ENCODE assay signal across 1 cellular context in the genomic region with DNA sequence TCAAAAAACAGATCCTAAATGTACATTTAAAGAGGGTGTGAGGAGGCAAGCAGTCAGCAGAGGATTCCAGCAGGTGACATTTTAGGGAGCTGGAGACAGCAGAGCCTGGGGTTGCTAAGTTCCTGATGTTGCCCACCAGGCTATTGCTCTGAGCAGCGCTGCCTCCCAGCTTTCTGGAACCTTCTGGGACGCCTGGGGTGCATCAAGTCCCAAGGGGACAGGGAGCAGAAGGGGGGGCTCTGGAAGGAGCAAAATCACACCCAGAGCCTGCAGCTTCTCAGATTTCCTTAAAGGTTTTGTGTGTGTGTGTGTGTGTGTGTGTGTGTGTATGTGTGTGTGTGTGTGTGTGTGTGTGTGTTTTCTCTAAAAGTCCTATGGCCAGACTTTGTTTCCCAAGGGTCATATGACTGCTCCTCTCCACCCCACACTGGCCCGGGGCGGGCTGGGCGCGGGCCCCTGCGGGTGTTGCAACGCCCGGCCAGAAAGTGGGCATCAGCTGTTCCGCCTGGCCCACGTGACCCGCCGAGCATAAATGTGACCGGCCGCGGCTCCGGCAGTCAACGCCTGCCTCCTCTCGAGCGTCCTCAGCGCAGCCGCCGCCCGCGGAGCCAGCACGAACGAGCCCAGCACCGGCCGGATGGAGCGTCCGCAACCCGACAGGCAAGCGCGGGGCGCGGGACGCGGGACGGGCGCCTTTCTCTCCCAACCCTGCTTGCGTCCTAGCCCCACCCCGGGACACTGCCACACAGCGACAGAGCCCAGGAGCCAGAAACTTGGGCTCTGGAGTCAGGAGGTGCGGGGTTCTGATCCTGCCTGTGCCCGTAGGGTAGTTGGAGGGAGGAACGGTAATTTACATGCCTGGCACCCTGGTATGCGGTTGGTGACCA.
A peak's percentile ranks its signal among the peaks of the same experiment; 100 is the strongest.
TF ChIP-seq lines count a peak whose summit lies in the region.

Gene HMOX1 (plus strand): TSS at position 560 of the 887 bp plus-strand sequence. CDS start 78 bp downstream, at position 638.

TF ChIP-seq in HepG2, 621 proteins besides CTCF, POLR2A, EP300 and RAD21 (continued from another document and continues in another):
- TF ChIP-seq ATF4 (CRISPR knock-in tag; IDR thresholded peaks at IDR 0.05) (peak in 1 of 2 experiments; percentile 60; a peak in 2 of 4 replicates), ZNF460 (CRISPR knock-in tag; IDR thresholded peaks at IDR 0.05; ENCODE audit: borderline replicate concordance) (no peak), SOX13 (IDR thresholded peaks at IDR 0.05) (no peak), SOX13 (CRISPR knock-in tag; conservative IDR thresholded peaks at IDR 0.05 in 1 of 2, IDR thresholded peaks at IDR 0.05 in 1 of 2) (peak in 1 of 2 experiments; percentile 77; a peak in 2 of 4 replicates), ZNF782 (CRISPR knock-in tag; IDR thresholded peaks at IDR 0.05; ENCODE audit: borderline replicate concordance) (peak; percentile 62; the same call in 1 of the 2 replicates), HOXA9 (CRISPR knock-in tag; IDR thresholded peaks at IDR 0.05; ENCODE audit: borderline replicate concordance) (no peak), CREB1 (IDR thresholded peaks at IDR 0.05) (no peak), CREB1 (CRISPR knock-in tag; IDR thresholded peaks at IDR 0.05) (no peak), ZMYM2 (CRISPR knock-in tag; IDR thresholded peaks at IDR 0.05) (no peak), ZNF562 (CRISPR knock-in tag; IDR thresholded peaks at IDR 0.05; ENCODE audit: borderline replicate concordance) (no peak), PPARG (CRISPR knock-in tag; conservative IDR thresholded peaks at IDR 0.05) (0 out of 2 replicates have a peak, but pooled peaks have one; percentile 37), MAFG (CRISPR knock-in tag; IDR thresholded peaks at IDR 0.05) (peak; percentile 67; the same call in 1 of the 2 replicates), KLF15 (CRISPR knock-in tag; IDR thresholded peaks at IDR 0.05; ENCODE audit: borderline replicate concordance) (no peak), RBAK (CRISPR knock-in tag; IDR thresholded peaks at IDR 0.05) (no peak), HOXA3 (CRISPR knock-in tag; IDR thresholded peaks at IDR 0.05) (peak; percentile 77), SNAPC2 (CRISPR knock-in tag; IDR thresholded peaks at IDR 0.05) (no peak), RXRA (CRISPR knock-in tag; IDR thresholded peaks at IDR 0.05) (peak; percentile 70), REPIN1 (CRISPR knock-in tag; IDR thresholded peaks at IDR 0.05; ENCODE audit: borderline replicate concordance, low read depth) (no peak), MIER3 (CRISPR knock-in tag; IDR thresholded peaks at IDR 0.05; ENCODE audit: borderline replicate concordance) (no peak), MXD3 (CRISPR knock-in tag; IDR thresholded peaks at IDR 0.05) (peak; percentile 85), TAF15 (IDR thresholded peaks at IDR 0.05; ENCODE audit: low read depth, low read length, poor library complexity, severe bottlenecking) (no peak), ARNTL (CRISPR knock-in tag; IDR thresholded peaks at IDR 0.05) (peak; percentile 89), ZNF713 (CRISPR knock-in tag; IDR thresholded peaks at IDR 0.05) (no peak; the same call in 1 of the 2 replicates), CBX2 (IDR thresholded peaks at IDR 0.05; ENCODE audit: low read depth, low read length) (no peak), CBX2 (CRISPR knock-in tag; IDR thresholded peaks at IDR 0.05; ENCODE audit: low read depth) (no peak), IRX3 (CRISPR knock-in tag; IDR thresholded peaks at IDR 0.05; ENCODE audit: borderline replicate concordance, low read depth) (no peak), ARID3A (IDR thresholded peaks at IDR 0.05; ENCODE audit: low read depth, low read length) (no peak), FOXK1 (CRISPR knock-in tag; IDR thresholded peaks at IDR 0.05; ENCODE audit: borderline replicate concordance, low read depth) (peak; percentile 58; the same call in 1 of the 2 replicates), U2AF2 (IDR thresholded peaks at IDR 0.05; ENCODE audit: low read depth, low read length) (no peak), ZNF572 (CRISPR knock-in tag; IDR thresholded peaks at IDR 0.05) (no peak), BRCA1 (CRISPR knock-in tag; IDR thresholded peaks at IDR 0.05) (no peak), AFF4 (CRISPR knock-in tag; IDR thresholded peaks at IDR 0.05) (no peak), TARDBP (CRISPR knock-in tag; IDR thresholded peaks at IDR 0.05) (peak; percentile 67), ZNF816 (CRISPR knock-in tag; IDR thresholded peaks at IDR 0.05; ENCODE audit: borderline replicate concordance) (no peak), RBM39 (IDR thresholded peaks at IDR 0.05; ENCODE audit: low read depth, low read length, poor library complexity, severe bottlenecking) (no peak), ZNF274 (CRISPR knock-in tag; IDR thresholded peaks at IDR 0.05) (no peak)
- TF ChIP-seq, protein P1, sequence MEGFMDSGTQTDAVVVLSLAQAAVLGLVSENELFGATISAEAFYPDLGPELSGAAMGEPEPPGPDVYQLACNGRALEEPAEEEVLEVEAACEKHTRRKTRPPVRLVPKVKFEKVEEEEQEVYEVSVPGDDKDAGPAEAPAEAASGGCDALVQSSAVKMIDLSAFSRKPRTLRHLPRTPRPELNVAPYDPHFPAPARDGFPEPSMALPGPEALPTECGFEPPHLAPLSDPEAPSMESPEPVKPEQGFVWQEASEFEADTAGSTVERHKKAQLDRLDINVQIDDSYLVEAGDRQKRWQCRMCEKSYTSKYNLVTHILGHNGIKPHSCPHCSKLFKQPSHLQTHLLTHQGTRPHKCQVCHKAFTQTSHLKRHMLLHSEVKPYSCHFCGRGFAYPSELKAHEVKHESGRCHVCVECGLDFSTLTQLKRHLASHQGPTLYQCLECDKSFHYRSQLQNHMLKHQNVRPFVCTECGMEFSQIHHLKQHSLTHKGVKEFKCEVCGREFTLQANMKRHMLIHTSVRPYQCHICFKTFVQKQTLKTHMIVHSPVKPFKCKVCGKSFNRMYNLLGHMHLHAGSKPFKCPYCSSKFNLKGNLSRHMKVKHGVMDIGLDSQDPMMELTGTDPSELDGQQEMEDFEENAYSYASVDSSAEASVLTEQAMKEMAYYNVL (CRISPR knock-in tag; IDR thresholded peaks at IDR 0.05; ENCODE audit: borderline replicate concordance) = peak; percentile 39; the same call in 1 of the 2 replicates
- TF ChIP-seq, protein P2, sequence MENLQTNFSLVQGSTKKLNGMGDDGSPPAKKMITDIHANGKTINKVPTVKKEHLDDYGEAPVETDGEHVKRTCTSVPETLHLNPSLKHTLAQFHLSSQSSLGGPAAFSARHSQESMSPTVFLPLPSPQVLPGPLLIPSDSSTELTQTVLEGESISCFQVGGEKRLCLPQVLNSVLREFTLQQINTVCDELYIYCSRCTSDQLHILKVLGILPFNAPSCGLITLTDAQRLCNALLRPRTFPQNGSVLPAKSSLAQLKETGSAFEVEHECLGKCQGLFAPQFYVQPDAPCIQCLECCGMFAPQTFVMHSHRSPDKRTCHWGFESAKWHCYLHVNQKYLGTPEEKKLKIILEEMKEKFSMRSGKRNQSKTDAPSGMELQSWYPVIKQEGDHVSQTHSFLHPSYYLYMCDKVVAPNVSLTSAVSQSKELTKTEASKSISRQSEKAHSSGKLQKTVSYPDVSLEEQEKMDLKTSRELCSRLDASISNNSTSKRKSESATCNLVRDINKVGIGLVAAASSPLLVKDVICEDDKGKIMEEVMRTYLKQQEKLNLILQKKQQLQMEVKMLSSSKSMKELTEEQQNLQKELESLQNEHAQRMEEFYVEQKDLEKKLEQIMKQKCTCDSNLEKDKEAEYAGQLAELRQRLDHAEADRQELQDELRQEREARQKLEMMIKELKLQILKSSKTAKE (CRISPR knock-in tag; IDR thresholded peaks at IDR 0.05; ENCODE audit: borderline replicate concordance) = no peak
- TF ChIP-seq, protein P3, sequence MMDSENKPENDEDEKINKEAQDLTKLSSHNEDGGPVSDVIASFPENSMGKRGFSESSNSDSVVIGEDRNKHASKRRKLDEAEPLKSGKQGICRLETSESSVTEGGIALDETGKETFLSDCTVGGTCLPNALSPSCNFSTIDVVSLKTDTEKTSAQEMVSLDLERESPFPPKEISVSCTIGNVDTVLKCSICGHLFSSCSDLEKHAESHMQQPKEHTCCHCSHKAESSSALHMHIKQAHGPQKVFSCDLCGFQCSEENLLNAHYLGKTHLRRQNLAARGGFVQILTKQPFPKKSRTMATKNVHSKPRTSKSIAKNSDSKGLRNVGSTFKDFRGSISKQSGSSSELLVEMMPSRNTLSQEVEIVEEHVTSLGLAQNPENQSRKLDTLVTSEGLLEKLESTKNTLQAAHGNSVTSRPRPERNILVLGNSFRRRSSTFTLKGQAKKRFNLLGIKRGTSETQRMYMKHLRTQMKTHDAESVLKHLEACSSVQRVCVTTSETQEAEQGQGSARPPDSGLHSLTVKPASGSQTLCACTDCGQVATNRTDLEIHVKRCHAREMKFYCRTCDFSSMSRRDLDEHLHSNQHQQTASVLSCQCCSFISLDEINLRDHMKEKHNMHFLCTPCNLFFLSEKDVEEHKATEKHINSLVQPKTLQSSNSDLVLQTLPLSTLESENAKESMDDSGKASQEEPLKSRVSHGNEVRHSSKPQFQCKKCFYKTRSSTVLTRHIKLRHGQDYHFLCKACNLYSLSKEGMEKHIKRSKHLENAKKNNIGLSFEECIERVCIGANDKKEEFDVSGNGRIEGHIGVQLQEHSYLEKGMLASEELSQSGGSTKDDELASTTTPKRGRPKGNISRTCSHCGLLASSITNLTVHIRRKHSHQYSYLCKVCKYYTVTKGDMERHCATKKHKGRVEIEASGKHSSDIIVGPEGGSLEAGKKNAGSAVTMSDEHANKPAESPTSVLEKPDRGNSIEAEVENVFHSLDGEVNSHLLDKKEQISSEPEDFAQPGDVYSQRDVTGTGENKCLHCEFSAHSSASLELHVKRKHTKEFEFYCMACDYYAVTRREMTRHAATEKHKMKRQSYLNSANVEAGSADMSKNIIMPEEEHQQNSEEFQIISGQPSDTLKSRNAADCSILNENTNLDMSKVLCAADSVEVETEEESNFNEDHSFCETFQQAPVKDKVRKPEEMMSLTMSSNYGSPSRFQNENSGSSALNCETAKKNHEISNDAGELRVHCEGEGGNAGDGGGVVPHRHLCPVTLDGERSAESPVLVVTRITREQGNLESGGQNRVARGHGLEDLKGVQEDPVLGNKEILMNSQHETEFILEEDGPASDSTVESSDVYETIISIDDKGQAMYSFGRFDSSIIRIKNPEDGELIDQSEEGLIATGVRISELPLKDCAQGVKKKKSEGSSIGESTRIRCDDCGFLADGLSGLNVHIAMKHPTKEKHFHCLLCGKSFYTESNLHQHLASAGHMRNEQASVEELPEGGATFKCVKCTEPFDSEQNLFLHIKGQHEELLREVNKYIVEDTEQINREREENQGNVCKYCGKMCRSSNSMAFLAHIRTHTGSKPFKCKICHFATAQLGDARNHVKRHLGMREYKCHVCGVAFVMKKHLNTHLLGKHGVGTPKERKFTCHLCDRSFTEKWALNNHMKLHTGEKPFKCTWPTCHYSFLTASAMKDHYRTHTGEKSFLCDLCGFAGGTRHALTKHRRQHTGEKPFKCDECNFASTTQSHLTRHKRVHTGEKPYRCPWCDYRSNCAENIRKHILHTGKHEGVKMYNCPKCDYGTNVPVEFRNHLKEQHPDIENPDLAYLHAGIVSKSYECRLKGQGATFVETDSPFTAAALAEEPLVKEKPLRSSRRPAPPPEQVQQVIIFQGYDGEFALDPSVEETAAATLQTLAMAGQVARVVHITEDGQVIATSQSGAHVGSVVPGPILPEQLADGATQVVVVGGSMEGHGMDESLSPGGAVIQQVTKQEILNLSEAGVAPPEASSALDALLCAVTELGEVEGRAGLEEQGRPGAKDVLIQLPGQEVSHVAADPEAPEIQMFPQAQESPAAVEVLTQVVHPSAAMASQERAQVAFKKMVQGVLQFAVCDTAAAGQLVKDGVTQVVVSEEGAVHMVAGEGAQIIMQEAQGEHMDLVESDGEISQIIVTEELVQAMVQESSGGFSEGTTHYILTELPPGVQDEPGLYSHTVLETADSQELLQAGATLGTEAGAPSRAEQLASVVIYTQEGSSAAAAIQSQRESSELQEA (CRISPR knock-in tag; IDR thresholded peaks at IDR 0.05; ENCODE audit: not compliant biosample characterization) = no peak
